In genomic region chr10:35946556-35946955, GRCh38 we compare ENCODE assay signal across 1 cellular context.
TF ChIP-seq lines count a peak whose summit lies in the region.

No MANE protein-coding gene starts in this region.

TF ChIP-seq in IMR-90, 13 proteins besides CTCF, POLR2A, EP300 and RAD21 (continued from another document):
- no peak for TF ChIP-seq USF2 (IDR thresholded peaks at IDR 0.05; ENCODE audit: low read depth, low read length)
